In genomic region chr16:25628766-25629165, GRCh38 we compare ENCODE assay signal across 10 cellular contexts.
"Had no signal": no experiment of that assay in that cellular context is flagged by ENCODE, and none has a peak within 500 bp of the region (broad histone marks: within the 10 kb centered on the region; RNA-seq: fewer than 3 reads in every experiment).

No MANE protein-coding gene starts in this region.

- H2AFZ ChIP-seq: GM23248, GM23338 had no signal

- H3K36me3 ChIP-seq: HAP-1 had no signal

- H3K9ac ChIP-seq: GM23248 had no signal

- DNase-seq: GM23248, GOT3, H7, H9, HCEC 1CT, HFFc6 had no signal

- H3K4me2 ChIP-seq: GM23338 had no signal

- H3K4me1 ChIP-seq: HAP-1 had no signal

- FAIRE-seq: H54 had no signal

- ATAC-seq: GM23338, HCT116 had no signal

- H3K27ac ChIP-seq: GM23248 had no signal

- H3K4me3 ChIP-seq: GM23248, GM23338, HAP-1 had no signal
